Comparison of ENCODE assay signal across 8 cellular contexts in the genomic region with DNA sequence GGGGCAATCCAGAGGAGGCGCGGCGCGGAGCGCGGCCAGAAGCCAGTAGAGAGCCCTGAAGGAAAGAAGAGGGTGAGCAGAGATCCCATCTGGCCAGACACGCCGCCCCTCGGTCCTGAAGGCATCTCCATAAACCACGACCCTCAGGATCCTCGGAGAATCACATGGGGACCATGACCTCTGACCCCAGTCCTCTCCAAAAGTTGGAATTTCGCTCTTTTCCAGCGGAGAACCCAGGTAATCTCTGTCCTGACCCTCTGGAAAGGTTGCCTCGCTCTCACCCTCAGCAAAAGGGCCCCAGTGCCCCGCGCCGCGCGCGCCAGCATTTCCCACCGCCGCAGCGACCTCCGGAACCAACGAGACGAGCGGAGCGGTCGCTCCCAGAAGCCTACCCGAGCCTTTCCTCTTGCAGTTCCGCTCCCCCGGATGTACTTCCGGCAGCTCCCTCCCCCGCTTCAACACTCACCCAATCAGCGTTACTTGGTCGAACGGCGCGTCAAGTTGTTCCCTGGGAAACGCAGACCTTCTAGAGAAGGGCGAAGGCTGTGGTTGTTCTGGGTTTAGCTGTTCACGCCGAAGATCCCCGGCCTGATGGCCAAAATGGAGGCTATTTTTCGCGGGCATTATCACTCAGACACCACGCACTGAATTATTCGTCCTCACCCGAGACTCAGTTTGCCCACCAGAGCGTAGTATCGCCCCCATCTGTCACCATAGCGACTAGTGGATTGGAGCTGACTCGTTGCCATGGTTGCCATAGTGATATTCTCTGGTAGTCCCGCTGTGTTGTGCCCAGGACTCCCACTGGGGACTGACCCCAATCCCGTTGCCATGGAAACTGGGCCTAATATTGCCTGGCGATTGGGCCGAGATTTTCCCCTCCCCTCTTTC.
DNase-seq lines count a peak whose midpoint lies in the region; ATAC-seq lines count a peak whose summit lies in the region.

TSS of gene STOML2 (minus strand) at position 363 of the 891 bp plus-strand sequence. CDS start at position 326, 37 bp downstream.

- ATAC-seq in GM19023 (IDR thresholded peaks at IDR 0.05; ENCODE audit: unreplicated experiment): peak; percentile 97
- peak; percentile 89 for ATAC-seq in HG03280 (IDR thresholded peaks at IDR 0.05; ENCODE audit: unreplicated experiment)

- DNase-seq in AG08396 (ENCODE audit: low spot score) (peak; percentile 95), NCI-H345 treated with DMSO at 0.1 percent for 48 hours (lab: John Stamatoyannopoulos, UW; ENCODE audit: unreplicated experiment) (peak; percentile 93), iris pigment epithelial cell (ENCODE audit: low read depth) (peak; percentile 98)
- peak; percentile 81 to 83 (median 82) for DNase-seq in activated CD4-positive, CD25-positive, alpha-beta regulatory T cell (lab: John Stamatoyannopoulos, UW)
- peak; percentile 93 for DNase-seq in central memory CD4-positive, alpha-beta T cell
- DNase-seq in stimulated activated CD4-positive, alpha-beta T cell treated with anti-CD3 and anti-CD28 coated beads, Interleukin-12 subunit alpha, Interleukin-12 subunit beta, amount 100 ng/mL, for 24 hours (ENCODE audit: low read depth in 2 of 2): peak; percentile 87 to 88

Comparison
In these comparisons a context has a peak if more than half of its experiments do, and no peak if none do; other contexts are left out.
1. Peak in every context shown above with its lines: DNase-seq and ATAC-seq.